In the genomic region with DNA sequence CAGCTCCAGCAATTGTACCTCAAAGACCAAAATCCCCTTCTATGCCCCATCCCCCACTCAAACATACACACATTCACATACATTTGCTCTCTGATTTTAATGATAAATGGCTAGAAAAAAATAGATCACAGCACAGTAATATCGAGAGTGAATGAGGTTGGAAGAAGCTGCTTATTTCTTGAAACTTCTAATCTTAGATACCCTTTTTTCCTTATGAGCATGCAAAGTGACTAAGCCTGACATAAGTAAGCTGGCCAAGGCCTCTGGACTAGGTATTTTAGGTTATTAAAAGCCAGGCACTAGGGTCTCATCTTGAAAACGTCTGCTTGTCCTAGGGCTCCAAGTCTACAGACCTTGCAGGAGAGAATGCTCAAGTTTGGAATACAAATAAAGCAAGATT, we compare ENCODE assay signal across 13 cellular contexts.
A peak's percentile ranks its signal among the peaks of the same experiment; 100 is the strongest.
DNase-seq lines count a peak whose midpoint lies in the region; ATAC-seq, FAIRE-seq and TF ChIP-seq lines count a peak whose summit lies in the region.
"Had no signal": no experiment of that assay in that cellular context is flagged by ENCODE, and none has a peak within 500 bp of the region (broad histone marks: within the 10 kb centered on the region; RNA-seq: fewer than 3 reads in every experiment).

No MANE protein-coding gene starts in this region.

- DNase-seq in natural killer cell (no peak), epidermal melanocyte (ENCODE audit: insufficient read length, low spot score) (no peak), NCI-H2171 (lab: John Stamatoyannopoulos, UW) (no peak), RCC 7860 (ENCODE audit: low spot score) (no peak)
- no peak for DNase-seq in naive thymus-derived CD8-positive, alpha-beta T cell
- DNase-seq: activated gamma-delta T cell, NCI-H1694 treated with DMSO at 0.1 percent for 48 hours, spleen, T-cell, trophoblast cell had no signal

- peak overlapping the region; percentile 63 for H3K4me3 Mint-ChIP-seq in natural killer cell
- no peak overlapping the region for H3K4me3 Mint-ChIP-seq in naive thymus-derived CD8-positive, alpha-beta T cell
- H3K4me3 Mint-ChIP-seq: T-cell had no signal

- H3K36me3 Mint-ChIP-seq in natural killer cell = peaks cover 1% of the 10 kb centered on the region
- H3K36me3 Mint-ChIP-seq in naive thymus-derived CD8-positive, alpha-beta T cell = peaks cover 4 to 10% (median 7%) of the 10 kb centered on the region in 3 donors

- no peaks in the 10 kb centered on the region for H3K27me3 Mint-ChIP-seq in natural killer cell (ENCODE audit: low read depth in 2 of 2)
- H3K27me3 Mint-ChIP-seq in naive thymus-derived CD8-positive, alpha-beta T cell = no peaks in the 10 kb centered on the region
- H3K27me3 Mint-ChIP-seq: T-cell had no signal

- ATAC-seq in GM18517 (IDR thresholded peaks at IDR 0.05; ENCODE audit: unreplicated experiment) = peak; percentile 45
- peak; percentile 54 for ATAC-seq in GM21447 (IDR thresholded peaks at IDR 0.05; ENCODE audit: unreplicated experiment)
- peak; percentile 77 for ATAC-seq in HG03378 (IDR thresholded peaks at IDR 0.05; ENCODE audit: unreplicated experiment)
- ATAC-seq in natural killer cell = no peak
- no peak for ATAC-seq in naive thymus-derived CD8-positive, alpha-beta T cell
- ATAC-seq: T-cell had no signal

- intact Hi-C loops in natural killer cell (cut with micrococcal nuclease) = loop anchor here (5.0 kb wide), 1 partner anchor 40 kb away; no protein-coding TSS in a partner anchor

- TF ChIP-seq CTCF in natural killer cell (IDR thresholded peaks at IDR 0.05) = no peak

- peaks cover 69 to 77% of the 10 kb centered on the region in 2 donors for H3K4me1 Mint-ChIP-seq in natural killer cell
- H3K4me1 Mint-ChIP-seq in naive thymus-derived CD8-positive, alpha-beta T cell = peaks cover 0 to 26% (median 3%) of the 10 kb centered on the region in 4 donors

- H3K9me3 Mint-ChIP-seq in natural killer cell = no peaks in the 10 kb centered on the region
- peaks cover 0 to 11% (median 2%) of the 10 kb centered on the region in 9 donors for H3K9me3 Mint-ChIP-seq in naive thymus-derived CD8-positive, alpha-beta T cell

- POLR2A ChIA-PET in naive thymus-derived CD8-positive, alpha-beta T cell (lab: Charles Lee) = no interaction called here

- no peak for FAIRE-seq in RCC 7860 (lab: Jason Lieb, UNC)

- peak overlapping the region; percentile 86 to 87 for H3K27ac Mint-ChIP-seq in natural killer cell
- H3K27ac Mint-ChIP-seq in naive thymus-derived CD8-positive, alpha-beta T cell = peak overlapping the region in 2 of 10 donors; percentile 16 to 28
- H3K27ac Mint-ChIP-seq: T-cell had no signal

Comparison
In these comparisons a context has a peak if more than half of its experiments do, and no peak if none do; other contexts are left out.
1. ATAC-seq: peak in GM18517 (single experiment), GM21447 (single experiment) and HG03378 (single experiment); none in natural killer cell (0 of 3) and naive thymus-derived CD8-positive, alpha-beta T cell (0 of 2).